ENCODE assay signal across 1 cellular context in the genomic region with DNA sequence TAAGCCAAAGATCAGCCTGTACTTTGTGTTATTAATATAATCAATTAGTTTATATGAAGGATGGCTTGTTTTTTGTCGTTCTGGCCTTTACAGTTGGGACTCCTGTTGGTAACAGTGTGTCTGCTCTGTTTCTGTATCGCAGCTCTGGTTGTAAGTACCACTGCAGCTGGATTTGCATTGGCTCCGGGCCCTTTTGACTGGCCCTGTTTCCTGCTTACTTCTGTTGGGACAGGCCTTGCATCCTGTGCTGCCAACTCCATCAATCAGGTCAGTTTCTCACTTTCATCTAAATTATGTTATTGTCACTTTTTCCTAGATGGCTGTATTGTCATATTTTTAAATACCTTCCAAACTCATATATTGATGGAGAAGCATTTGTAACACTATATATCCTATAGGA.
TF ChIP-seq lines count a peak whose summit lies in the region.

No MANE protein-coding gene starts in this region.

TF ChIP-seq in A549, 52 proteins besides CTCF, POLR2A, EP300 and RAD21 (continued from another document):
- no peak for TF ChIP-seq GATA3 (IDR thresholded peaks at IDR 0.05; ENCODE audit: borderline replicate concordance)
- TF ChIP-seq KDM1A (IDR thresholded peaks at IDR 0.05; ENCODE audit: low read depth): no peak
- TF ChIP-seq NR3C1 (IDR thresholded peaks at IDR 0.05): no peak
- no peak for TF ChIP-seq TP53 (CRISPR knock-in tag; IDR thresholded peaks at IDR 0.05)
- TF ChIP-seq PBX3 (IDR thresholded peaks at IDR 0.05): no peak
- TF ChIP-seq USF2 (IDR thresholded peaks at IDR 0.05): no peak
- TF ChIP-seq ZC3H11A (IDR thresholded peaks at IDR 0.05): no peak
- no peak for TF ChIP-seq RFX5 (IDR thresholded peaks at IDR 0.05)
- TF ChIP-seq EHMT2 (IDR thresholded peaks at IDR 0.05; ENCODE audit: low read depth): no peak
